11 cellular contexts compared by ENCODE assay signal in genomic region chr17:17960500-17961050, GRCh38. TPM values are rescaled to one million over a fixed set of nuclear protein-coding genes. Genes with fewer than 3 reads are reported as not detected.
DNase-seq lines count a peak whose midpoint lies in the region; ATAC-seq and TF ChIP-seq lines count a peak whose summit lies in the region.
"Had no signal": no experiment of that assay in that cellular context is flagged by ENCODE, and none has a peak within 500 bp of the region (broad histone marks: within the 10 kb centered on the region; RNA-seq: fewer than 3 reads in every experiment).

No MANE protein-coding gene starts in this region.

- peak in 1 of 3 donors; percentile 9 for DNase-seq in CD4-positive, CD25-positive, alpha-beta regulatory T cell
- no peak for DNase-seq in Panc1 (ENCODE audit: low read depth, low spot score)
- DNase-seq in effector memory CD8-positive, alpha-beta T cell = no peak
- no peak for DNase-seq in MG63
- no peak for DNase-seq in GOT3 (lab: John Stamatoyannopoulos, UW)
- DNase-seq: amniotic stem cell, NCI-H1930, ovary had no signal

- CTCF ChIA-PET in Panc1 (lab: Charles Lee) = no interaction called here

- POLR2A ChIA-PET in Panc1 (lab: Charles Lee) = no interaction called here

- H3K27me3 Mint-ChIP-seq in CD4-positive, CD25-positive, alpha-beta regulatory T cell = no peaks in the 10 kb centered on the region
- no peaks in the 10 kb centered on the region for H3K27me3 Mint-ChIP-seq in effector memory CD8-positive, alpha-beta T cell

- peak overlapping the region; percentile 23 for H3K4me2 ChIP-seq in parathyroid adenoma (ENCODE audit: low read length)

- TF ChIP-seq CTCF in Panc1 (IDR thresholded peaks at IDR 0.05) = no peak
- TF ChIP-seq CTCF in parathyroid adenoma (IDR thresholded peaks at IDR 0.05) = no peak

- no peaks in the 10 kb centered on the region for H3K9me3 ChIP-seq in CD4-positive, CD25-positive, alpha-beta regulatory T cell (ENCODE audit: control insufficient read depth in 2 of 2, low read length in 2 of 2)
- no peaks in the 10 kb centered on the region for H3K9me3 ChIP-seq in Panc1 (ENCODE audit: control insufficient read depth, insufficient read depth, low read depth, low read length)
- H3K9me3 ChIP-seq in parathyroid adenoma (ENCODE audit: control insufficient read depth, low read length) = no peaks in the 10 kb centered on the region
- no peaks in the 10 kb centered on the region for H3K9me3 ChIP-seq in MG63
- H3K9me3 ChIP-seq: ovary had no signal

- peaks cover 51% of the 10 kb centered on the region for H3K4me1 ChIP-seq in CD4-positive, CD25-positive, alpha-beta regulatory T cell (ENCODE audit: control insufficient read depth, insufficient read depth, low read length, poor library complexity, severe bottlenecking)
- H3K4me1 ChIP-seq in Panc1 (ENCODE audit: control insufficient read depth, insufficient read depth, low read length) (peaks cover 54% of the 10 kb centered on the region), parathyroid adenoma (peaks cover 30% of the 10 kb centered on the region)

- H3K9ac ChIP-seq in parathyroid adenoma = no peak overlapping the region

- no peaks in the 10 kb centered on the region for H3K9me3 Mint-ChIP-seq in CD4-positive, CD25-positive, alpha-beta regulatory T cell
- H3K9me3 Mint-ChIP-seq in effector memory CD8-positive, alpha-beta T cell = no peaks in the 10 kb centered on the region

- in situ Hi-C loops in Panc1 (cut with HindIII; ENCODE audit: low pct_unique_long_range_greater_than_20kb, low sequenced_read_pairs) = no loop called here

- H3K4me3 Mint-ChIP-seq in CD4-positive, CD25-positive, alpha-beta regulatory T cell = peak overlapping the region; percentile 78 to 88 (median 83)
- peak overlapping the region; percentile 78 to 80 for H3K4me3 Mint-ChIP-seq in effector memory CD8-positive, alpha-beta T cell

- H3K27ac Mint-ChIP-seq in CD4-positive, CD25-positive, alpha-beta regulatory T cell = peak overlapping the region; percentile 96 to 100 (median 97)
- peak overlapping the region; percentile 96 to 97 for H3K27ac Mint-ChIP-seq in effector memory CD8-positive, alpha-beta T cell

- intact Hi-C loops in Panc1 (cut with micrococcal nuclease; ENCODE audit: unreplicated experiment) = no loop called here

- peaks cover 19% of the 10 kb centered on the region for H3K36me3 Mint-ChIP-seq in CD4-positive, CD25-positive, alpha-beta regulatory T cell
- H3K36me3 Mint-ChIP-seq in effector memory CD8-positive, alpha-beta T cell (ENCODE audit: insufficient read depth) = peaks cover 4% of the 10 kb centered on the region

- peak overlapping the region; percentile 86 for H3K4me3 ChIP-seq in CD4-positive, CD25-positive, alpha-beta regulatory T cell (ENCODE audit: low read depth, low read length)
- H3K4me3 ChIP-seq in Panc1 (ENCODE audit: low read depth in 2 of 2, low read length in 2 of 2) = no peak overlapping the region
- no peak overlapping the region for H3K4me3 ChIP-seq in parathyroid adenoma (ENCODE audit: low read depth, low read length)
- no peak overlapping the region for H3K4me3 ChIP-seq in MG63
- H3K4me3 ChIP-seq: ovary had no signal

- BruUV-seq in Panc1 (replicated peaks; lab: Mats Ljungman, UMichigan) = no TSS peak

- H3K4me1 Mint-ChIP-seq in CD4-positive, CD25-positive, alpha-beta regulatory T cell = peaks cover 23 to 78% (median 61%) of the 10 kb centered on the region in 4 donors
- H3K4me1 Mint-ChIP-seq in effector memory CD8-positive, alpha-beta T cell (ENCODE audit: low read depth in 2 of 2) = peaks cover 44 to 55% of the 10 kb centered on the region in 2 donors

- peaks cover 37% of the 10 kb centered on the region for H3K79me2 ChIP-seq in parathyroid adenoma

- no peak for ATAC-seq in CD4-positive, CD25-positive, alpha-beta regulatory T cell (ENCODE audit: low read depth in 2 of 2)
- ATAC-seq in Panc1 (no peak), HG02623 (IDR thresholded peaks at IDR 0.05; ENCODE audit: unreplicated experiment) (no peak), GM18520 (IDR thresholded peaks at IDR 0.05; ENCODE audit: unreplicated experiment) (no peak)
- ATAC-seq in effector memory CD8-positive, alpha-beta T cell (replicated peaks) = no peak

- no peaks in the 10 kb centered on the region for H3K36me3 ChIP-seq in CD4-positive, CD25-positive, alpha-beta regulatory T cell (ENCODE audit: control insufficient read depth, insufficient read depth, low read length)
- H3K36me3 ChIP-seq in Panc1 (ENCODE audit: control insufficient read depth, insufficient read depth, low read length) (no peaks in the 10 kb centered on the region), parathyroid adenoma (ENCODE audit: control insufficient read depth, insufficient read depth, low read length) (no peaks in the 10 kb centered on the region), MG63 (peaks cover 3% of the 10 kb centered on the region; the same call in 1 of the 2 replicates)
- H3K36me3 ChIP-seq: ovary had no signal

- no peaks in the 10 kb centered on the region for H3K27me3 ChIP-seq in CD4-positive, CD25-positive, alpha-beta regulatory T cell (ENCODE audit: control insufficient read depth, insufficient read depth, low read length)
- H3K27me3 ChIP-seq in Panc1 (ENCODE audit: control insufficient read depth, insufficient read depth, low read length) (no peaks in the 10 kb centered on the region), parathyroid adenoma (ENCODE audit: control insufficient read depth, insufficient read depth, low read length) (no peaks in the 10 kb centered on the region), MG63 (no peaks in the 10 kb centered on the region)
- H3K27me3 ChIP-seq: ovary had no signal

- peak overlapping the region; percentile 84 for H3K27ac ChIP-seq in CD4-positive, CD25-positive, alpha-beta regulatory T cell (ENCODE audit: insufficient read depth, low read length, poor library complexity, severe bottlenecking)
- H3K27ac ChIP-seq in Panc1 (ENCODE audit: low read length) (peak overlapping the region; percentile 97), parathyroid adenoma (no peak overlapping the region)

- H2AFZ ChIP-seq in parathyroid adenoma = no peak overlapping the region

RNA-seq across cellular contexts. Expression of gene TOM1L2, which starts 11.6 kb away (rescaled TPM):
- total RNA-seq in CD4-positive, CD25-positive, alpha-beta regulatory T cell = 50.8 TPM
- polyA plus RNA-seq in CD4-positive, CD25-positive, alpha-beta regulatory T cell = 1 to 10 TPM; 4.0 to 8.3 (median 6.1) TPM
- total RNA-seq in Panc1 (2021; ENCODE audit: unreplicated experiment) = 45.2 TPM
- polyA plus RNA-seq in Panc1 (2012; ENCODE audit: insufficient read length) = 39.0 TPM
- total RNA-seq in MG63 (2014; rRNA removed; shearing (Covaris generic); ENCODE audit: low replicate concordance) = 8.3 and 12.8 TPM in 2 replicates

RNA-seq across cellular contexts. Expression of gene DRC3, which starts 12.1 kb away (rescaled TPM):
- not detected for total RNA-seq in CD4-positive, CD25-positive, alpha-beta regulatory T cell
- polyA plus RNA-seq in CD4-positive, CD25-positive, alpha-beta regulatory T cell = not detected
- total RNA-seq in Panc1 (2021; ENCODE audit: unreplicated experiment) = 3.6 TPM
- 3.7 TPM for polyA plus RNA-seq in Panc1 (2012; ENCODE audit: insufficient read length)
- 1.3 TPM in 1 of 2 replicates, not detected in the other for total RNA-seq in MG63 (2014; rRNA removed; shearing (Covaris generic); ENCODE audit: low replicate concordance)
